25 cellular contexts compared by ENCODE assay signal in genomic region chr10:108598831-108599230, GRCh38.
A peak's percentile ranks its signal among the peaks of the same experiment; 100 is the strongest.
DNase-seq lines count a peak whose midpoint lies in the region; ATAC-seq and TF ChIP-seq lines count a peak whose summit lies in the region.
"Had no signal": no experiment of that assay in that cellular context is flagged by ENCODE, and none has a peak within 500 bp of the region (broad histone marks: within the 10 kb centered on the region; RNA-seq: fewer than 3 reads in every experiment).

No MANE protein-coding gene starts in this region.

- peak overlapping the region; percentile 75 for H2AFZ ChIP-seq in MM.1S (ENCODE audit: low read length)

- H3K36me3 ChIP-seq in MM.1S (replicated peaks; ENCODE audit: insufficient read depth, low read length) (no peaks in the 10 kb centered on the region), iPS-20b (ENCODE audit: insufficient read depth, low read depth, low read length) (no peaks in the 10 kb centered on the region)
- H3K36me3 ChIP-seq: thyroid gland, WERI-Rb-1 had no signal

- H3K27ac ChIP-seq in MM.1S (ENCODE audit: low read length) (no peak overlapping the region), iPS-20b (ENCODE audit: low read length) (no peak overlapping the region)
- H3K27ac ChIP-seq: 22Rv1, skin epidermis, thyroid gland, WERI-Rb-1 had no signal

- H3K4me3 ChIP-seq in MM.1S (ENCODE audit: low read length), result peak overlapping the region; percentile 63
- peak overlapping the region; percentile 29; the same call in 1 of the 2 replicates for H3K4me3 ChIP-seq in iPS-20b (ENCODE audit: low read length)
- H3K4me3 ChIP-seq: skin epidermis, thyroid gland had no signal

- H3K4me1 Mint-ChIP-seq in type B pancreatic cell (ENCODE audit: unreplicated experiment), result peaks cover 24% of the 10 kb centered on the region
- H3K4me1 Mint-ChIP-seq: activated naive CD8-positive, alpha-beta T cell treated with anti-CD3 and anti-CD28 coated beads, Interleukin-2, amount 10 ng/mL, durations not matched to agents 7 days and 5 days; naive thymus-derived CD4-positive, alpha-beta T cell had no signal

- ATAC-seq in GM18909 (IDR thresholded peaks at IDR 0.05; ENCODE audit: poor library complexity, unreplicated experiment) (no peak), HG03108 (IDR thresholded peaks at IDR 0.05; ENCODE audit: unreplicated experiment) (no peak), GM21825 (IDR thresholded peaks at IDR 0.05; ENCODE audit: unreplicated experiment) (no peak)
- ATAC-seq: activated CD8-positive, alpha-beta T cell treated with anti-CD3 and anti-CD28 coated beads, Interleukin-2, amount 10 ng/mL, durations not matched to agents 7 days and 5 days; activated T-cell treated with anti-CD3 and anti-CD28 coated beads, Interleukin-2, amount 50 U/mL, for 72 hours; left ventricle myocardium superior; naive thymus-derived CD4-positive, alpha-beta T cell; Panc1 had no signal

- H3F3A ChIP-seq in MM.1S (ENCODE audit: insufficient read depth, low read length), result no peaks in the 10 kb centered on the region

- H3K27me3 ChIP-seq in MM.1S (replicated peaks; ENCODE audit: insufficient read depth, low read length) (no peaks in the 10 kb centered on the region), iPS-20b (ENCODE audit: insufficient read depth, low read length) (peaks cover 76% of the 10 kb centered on the region)
- H3K27me3 ChIP-seq: thyroid gland had no signal

- H3K9me3 ChIP-seq in MM.1S (replicated peaks; ENCODE audit: insufficient read depth, low read length), result no peaks in the 10 kb centered on the region
- no peaks in the 10 kb centered on the region for H3K9me3 ChIP-seq in iPS-20b (ENCODE audit: insufficient read depth, low read depth, low read length)
- H3K9me3 ChIP-seq: thyroid gland had no signal

- no peaks in the 10 kb centered on the region for H3K36me3 Mint-ChIP-seq in type B pancreatic cell
- H3K36me3 Mint-ChIP-seq: activated naive CD8-positive, alpha-beta T cell treated with anti-CD3 and anti-CD28 coated beads, Interleukin-2, amount 10 ng/mL, durations not matched to agents 7 days and 5 days; naive thymus-derived CD4-positive, alpha-beta T cell had no signal

- H3K9me3 Mint-ChIP-seq in type B pancreatic cell, result no peaks in the 10 kb centered on the region

- no peaks in the 10 kb centered on the region for H3K79me2 ChIP-seq in MM.1S (ENCODE audit: low read length)

- DNase-seq in DMS53 (lab: John Stamatoyannopoulos, UW) (peak; percentile 19), DMS53 treated with DMSO at 0.1 percent for 48 hours (lab: John Stamatoyannopoulos, UW; ENCODE audit: unreplicated experiment) (no peak), MM.1S (no peak), type B pancreatic cell (ENCODE audit: extremely low spot score, unreplicated experiment) (no peak)
- DNase-seq: activated CD8-positive, alpha-beta T cell treated with anti-CD3 and anti-CD28 coated beads, Interleukin-2, amount 10 ng/mL, durations not matched to agents 7 days and 5 days; activated naive CD8-positive, alpha-beta T cell treated with anti-CD3 and anti-CD28 coated beads, Interleukin-2, amount 10 ng/mL, durations not matched to agents 7 days and 5 days; activated T-cell treated with anti-CD3 and anti-CD28 coated beads, Interleukin-2, amount 50 U/mL, for 72 hours; C1 segment of cervical spinal cord; DMS79 treated with DMSO at 0.1 percent for 48 hours; effector memory CD4-positive, alpha-beta T cell; hypothalamus; left ventricle myocardium superior; naive thymus-derived CD4-positive, alpha-beta T cell; NCI-H2081; NCI-H526; stimulated activated CD4-positive, alpha-beta T cell treated with anti-CD3 and anti-CD28 coated beads, Interleukin-4, amount 100 ng/mL, for 4 hours; thyroid gland had no signal

- peak overlapping the region; percentile 66 for H3K27ac Mint-ChIP-seq in type B pancreatic cell
- H3K27ac Mint-ChIP-seq: activated CD8-positive, alpha-beta T cell treated with anti-CD3 and anti-CD28 coated beads, Interleukin-2, amount 10 ng/mL, durations not matched to agents 7 days and 5 days; activated naive CD8-positive, alpha-beta T cell treated with anti-CD3 and anti-CD28 coated beads, Interleukin-2, amount 10 ng/mL, durations not matched to agents 7 days and 5 days; activated T-cell treated with anti-CD3 and anti-CD28 coated beads, Interleukin-2, amount 50 U/mL, for 72 hours; naive thymus-derived CD4-positive, alpha-beta T cell had no signal

- TF ChIP-seq CTCF in MM.1S (IDR thresholded peaks at IDR 0.05; ENCODE audit: low read length) (no peak), type B pancreatic cell (conservative IDR thresholded peaks at IDR 0.05) (no peak)

- H3K4me1 ChIP-seq in MM.1S (ENCODE audit: low read length), result peaks cover 14% of the 10 kb centered on the region
- peaks cover 17% of the 10 kb centered on the region for H3K4me1 ChIP-seq in iPS-20b (ENCODE audit: insufficient read depth, low read length)
- H3K4me1 ChIP-seq: thyroid gland had no signal

- H3K4me3 Mint-ChIP-seq in type B pancreatic cell, result no peak overlapping the region
- H3K4me3 Mint-ChIP-seq: activated CD8-positive, alpha-beta T cell treated with anti-CD3 and anti-CD28 coated beads, Interleukin-2, amount 10 ng/mL, durations not matched to agents 7 days and 5 days; activated naive CD8-positive, alpha-beta T cell treated with anti-CD3 and anti-CD28 coated beads, Interleukin-2, amount 10 ng/mL, durations not matched to agents 7 days and 5 days; activated T-cell treated with anti-CD3 and anti-CD28 coated beads, Interleukin-2, amount 50 U/mL, for 72 hours; naive thymus-derived CD4-positive, alpha-beta T cell had no signal

- H4K20me1 ChIP-seq in MM.1S (ENCODE audit: insufficient read depth, low read length), result no peaks in the 10 kb centered on the region

- H3K4me2 ChIP-seq in MM.1S (ENCODE audit: low read depth, low read length), result peak overlapping the region; percentile 46

- H3K9ac ChIP-seq in MM.1S (ENCODE audit: low read length) (peak overlapping the region; percentile 43; the same call in 1 of the 2 replicates), iPS-20b (ENCODE audit: low read depth, low read length) (no peak overlapping the region; the same call in 1 of the 2 replicates)

- no peaks in the 10 kb centered on the region for H3K9me2 ChIP-seq in MM.1S (replicated peaks; ENCODE audit: insufficient read depth, low read length)

- peaks cover 5% of the 10 kb centered on the region for H3K27me3 Mint-ChIP-seq in type B pancreatic cell
- H3K27me3 Mint-ChIP-seq: activated naive CD8-positive, alpha-beta T cell treated with anti-CD3 and anti-CD28 coated beads, Interleukin-2, amount 10 ng/mL, durations not matched to agents 7 days and 5 days; naive thymus-derived CD4-positive, alpha-beta T cell had no signal
